ENCODE assay signal across 10 cellular contexts in genomic region chr4:79241846-79242245, GRCh38.
DNase-seq lines count a peak whose midpoint lies in the region; ATAC-seq and TF ChIP-seq lines count a peak whose summit lies in the region.
"Had no signal": no experiment of that assay in that cellular context is flagged by ENCODE, and none has a peak within 500 bp of the region (broad histone marks: within the 10 kb centered on the region; RNA-seq: fewer than 3 reads in every experiment).

No MANE protein-coding gene starts in this region.

- no peak for TF ChIP-seq EP300 in sigmoid colon (IDR thresholded peaks at IDR 0.05)

- H2BK15ac ChIP-seq in mesenchymal stem cell (ENCODE audit: low read depth, poor library complexity, severe bottlenecking) = no peak overlapping the region

- no peaks in the 10 kb centered on the region for H3K9me3 ChIP-seq in mesenchymal stem cell (ENCODE audit: control insufficient read depth, low read length)
- H3K9me3 ChIP-seq in sigmoid colon = no peaks in the 10 kb centered on the region

- no peak overlapping the region for H2BK12ac ChIP-seq in mesenchymal stem cell (ENCODE audit: low read length in 2 of 2)

- no peak overlapping the region for H2BK120ac ChIP-seq in mesenchymal stem cell (ENCODE audit: low read depth, low read length)

- H3K9ac ChIP-seq in mesenchymal stem cell (ENCODE audit: low read length) = no peak overlapping the region

- H3K36me3 Mint-ChIP-seq in WTC11 = peaks cover 16% of the 10 kb centered on the region

- peak; percentile 2 for DNase-seq in LNCaP clone FGC (ENCODE audit: low read depth)
- no peak for DNase-seq in WTC11 (ENCODE audit: low spot score)
- DNase-seq in mesenchymal stem cell = peak; percentile 69
- DNase-seq in activated CD8-positive, alpha-beta memory T cell treated with anti-CD3 and anti-CD28 coated beads, Interleukin-2, amount 50 U/mL, for 4 hours = no peak
- no peak for DNase-seq in sigmoid colon
- DNase-seq: SHP77, spleen had no signal

- no peak overlapping the region for H3K4ac ChIP-seq in mesenchymal stem cell (ENCODE audit: low read depth in 1 of 2, low read length in 2 of 2)

- ATAC-seq in WTC11 (peak; percentile 86), HG02571 (IDR thresholded peaks at IDR 0.05; ENCODE audit: unreplicated experiment) (no peak), HG02970 (IDR thresholded peaks at IDR 0.05; ENCODE audit: low FRiP score, unreplicated experiment) (no peak)

- H3K79me1 ChIP-seq in mesenchymal stem cell (replicated peaks; ENCODE audit: low read length, poor library complexity, severe bottlenecking) = no peaks in the 10 kb centered on the region

- TF ChIP-seq POLR2A in sigmoid colon (IDR thresholded peaks at IDR 0.05) = no peak

- no peak overlapping the region for H3K4me3 ChIP-seq in LNCaP clone FGC (ENCODE audit: low read depth, low read length)
- H3K4me3 ChIP-seq in mesenchymal stem cell (ENCODE audit: insufficient read depth in 1 of 2, low read depth in 1 of 2, low read length in 2 of 2) = no peak overlapping the region
- H3K4me3 ChIP-seq in sigmoid colon = no peak overlapping the region
- H3K4me3 ChIP-seq: spleen had no signal

- no peak overlapping the region for H3K23ac ChIP-seq in mesenchymal stem cell (ENCODE audit: low read length in 2 of 2)

- peaks cover 0 to 5% of the 10 kb centered on the region in 2 experiments for H3K27me3 ChIP-seq in mesenchymal stem cell (ENCODE audit: control insufficient read depth in 1 of 2, insufficient read depth in 1 of 2, low read length in 2 of 2)
- no peaks in the 10 kb centered on the region for H3K27me3 ChIP-seq in sigmoid colon
- H3K27me3 ChIP-seq: spleen had no signal

- H2BK5ac ChIP-seq in mesenchymal stem cell (ENCODE audit: low read depth, low read length, poor library complexity, severe bottlenecking) = no peak overlapping the region

- H2AK5ac ChIP-seq in mesenchymal stem cell (ENCODE audit: low read length, severe bottlenecking) = no peak overlapping the region

- H3K18ac ChIP-seq in mesenchymal stem cell (ENCODE audit: low read depth in 1 of 2, low read length in 2 of 2) = no peak overlapping the region

- H3K4me3 Mint-ChIP-seq in WTC11 = no peak overlapping the region

- POLR2A ChIA-PET in WTC11 (lab: Charles Lee) = no interaction called here

- H3K4me1 ChIP-seq in mesenchymal stem cell (ENCODE audit: control insufficient read depth, insufficient read depth, low read depth, low read length) = no peaks in the 10 kb centered on the region
- peaks cover 0 to 7% (median 3%) of the 10 kb centered on the region in 4 donors for H3K4me1 ChIP-seq in sigmoid colon
- H3K4me1 ChIP-seq: spleen had no signal

- H3K9me3 Mint-ChIP-seq in WTC11 = peaks cover 9% of the 10 kb centered on the region

- no peaks in the 10 kb centered on the region for H3K4me1 Mint-ChIP-seq in WTC11

- no peak overlapping the region for H3K27ac Mint-ChIP-seq in WTC11

- intact Hi-C loops in sigmoid colon (cut with DNase I) = no loop called here

- H3K27ac ChIP-seq in mesenchymal stem cell (ENCODE audit: low read length, poor library complexity, severe bottlenecking) (peak overlapping the region; percentile 35), sigmoid colon (no peak overlapping the region)
- H3K27ac ChIP-seq: spleen had no signal

- no peaks in the 10 kb centered on the region for H3K36me3 ChIP-seq in mesenchymal stem cell (ENCODE audit: control insufficient read depth in 1 of 2, insufficient read depth in 2 of 2, low read depth in 1 of 2, low read length in 2 of 2)
- H3K36me3 ChIP-seq in sigmoid colon = no peaks in the 10 kb centered on the region
- H3K36me3 ChIP-seq: spleen had no signal

- CTCF ChIA-PET in WTC11 (lab: Charles Lee) = interaction anchor here (0.5 to 1.2 kb wide), 2 partner anchors 14 to 1095 kb away, joined by 3 read pairs; no protein-coding TSS in a partner anchor

- no peak overlapping the region for H3K4me2 ChIP-seq in mesenchymal stem cell (ENCODE audit: low read length, poor library complexity, severe bottlenecking)

- no peak overlapping the region for H3K14ac ChIP-seq in mesenchymal stem cell (ENCODE audit: low read length in 2 of 2)

- no peak overlapping the region for H4K91ac ChIP-seq in mesenchymal stem cell (ENCODE audit: low read length)

- TF ChIP-seq CTCF in GM12872 (IDR thresholded peaks at IDR 0.05; ENCODE audit: insufficient read depth, low read depth, low read length) (peak; percentile 45; the same call in 2 of the 3 replicates), LNCaP clone FGC (IDR thresholded peaks at IDR 0.05; ENCODE audit: control insufficient read depth, extremely low read depth, insufficient read depth) (peak; percentile 43), WTC11 (IDR thresholded peaks at IDR 0.05) (peak; percentile 28; the same call in 1 of the 2 replicates), sigmoid colon (IDR thresholded peaks at IDR 0.05) (no peak)

- no peaks in the 10 kb centered on the region for H3K27me3 Mint-ChIP-seq in WTC11 (ENCODE audit: low read depth)

- H2AFZ ChIP-seq in mesenchymal stem cell (ENCODE audit: low read depth, low read length) = no peak overlapping the region

- H4K8ac ChIP-seq in mesenchymal stem cell (ENCODE audit: low read length) = no peak overlapping the region

- 0% methylated on average over 3 of the region's 3 CpGs for WGBS in mesenchymal stem cell
- WGBS in sigmoid colon, 2 donors = 49% methylated on average over 3 of the region's 3 CpGs

TF ChIP-seq in WTC11, 78 proteins besides CTCF, POLR2A, EP300 and RAD21:
- TF ChIP-seq NFYB (CRISPR knock-in tag; conservative IDR thresholded peaks at IDR 0.05; ENCODE audit: low read depth) (no peak), FOXP1 (CRISPR knock-in tag; IDR thresholded peaks at IDR 0.05; ENCODE audit: borderline replicate concordance) (no peak), IRF1 (CRISPR knock-in tag; IDR thresholded peaks at IDR 0.05) (no peak), MYBL2 (CRISPR knock-in tag; IDR thresholded peaks at IDR 0.05) (no peak), ZNF416 (CRISPR knock-in tag; IDR thresholded peaks at IDR 0.05) (no peak), MXD4 (CRISPR knock-in tag; IDR thresholded peaks at IDR 0.05; ENCODE audit: borderline replicate concordance) (no peak), ZBTB43 (CRISPR knock-in tag; IDR thresholded peaks at IDR 0.05) (no peak)

Comparison
In these comparisons a context has a peak if more than half of its experiments do, and no peak if none do; other contexts are left out.
1. CTCF ChIP-seq: peak in GM12872 (single experiment), LNCaP clone FGC (single experiment) and WTC11 (single experiment); none in sigmoid colon (0 of 4).
2. DNase-seq: peak in LNCaP clone FGC (single experiment) and mesenchymal stem cell (single experiment); none in WTC11 (single experiment), activated CD8-positive, alpha-beta memory T cell treated with anti-CD3 and anti-CD28 coated beads, Interleukin-2, amount 50 U/mL, for 4 hours (single experiment) and sigmoid colon (single experiment).